In the genomic region with DNA sequence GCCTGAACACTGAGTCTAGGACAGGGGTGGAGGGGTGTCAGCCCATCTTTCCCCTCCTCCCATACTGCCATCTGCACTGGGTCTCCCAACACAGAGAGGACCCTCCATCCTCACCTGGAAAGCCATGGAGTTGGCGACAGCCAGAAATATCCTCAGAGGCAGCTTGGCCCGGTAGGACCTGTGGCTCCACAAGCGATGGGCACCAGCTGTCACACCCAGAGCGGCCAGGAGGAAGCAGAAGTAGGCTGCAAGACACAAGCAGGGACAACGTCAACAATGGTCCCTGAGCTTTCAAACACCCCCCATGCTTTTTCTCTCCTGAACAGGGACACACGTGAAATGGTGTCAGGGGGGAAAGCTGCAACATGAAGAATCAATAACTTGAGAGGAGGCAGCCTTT, we compare ENCODE assay signal across 21 cellular contexts.
"Had no signal": no experiment of that assay in that cellular context is flagged by ENCODE, and none has a peak within 500 bp of the region (broad histone marks: within the 10 kb centered on the region; RNA-seq: fewer than 3 reads in every experiment).

No MANE protein-coding gene starts in this region.

- H3K4me3 ChIP-seq: hepatocyte, left ventricle myocardium inferior, lower lobe of right lung, psoas muscle, sigmoid colon, skin epidermis, stomach, thyroid gland had no signal

- H2AFZ ChIP-seq: hepatocyte, parathyroid adenoma had no signal

- H3K36me3 ChIP-seq: left ventricle myocardium inferior, lower lobe of right lung, thyroid gland had no signal

- H3K9ac ChIP-seq: parathyroid adenoma had no signal

- H3K27me3 ChIP-seq: foreskin keratinocyte, hepatocyte, sigmoid colon, stomach, thyroid gland had no signal

- FAIRE-seq: colon, endothelial cell of umbilical vein, kidney, urothelium cell line had no signal

- H3K9me3 ChIP-seq: left ventricle myocardium inferior, lower lobe of right lung, psoas muscle, sigmoid colon, stomach, thyroid gland had no signal

- H3K27ac ChIP-seq: foreskin keratinocyte, hepatocyte, left ventricle myocardium inferior, lower lobe of right lung, parathyroid adenoma, psoas muscle, sigmoid colon, skin epidermis, stomach had no signal

- H3K79me2 ChIP-seq: hepatocyte, parathyroid adenoma had no signal

- H3K4me2 ChIP-seq: hepatocyte had no signal

- H3K4me1 ChIP-seq: foreskin keratinocyte, lower lobe of right lung, psoas muscle had no signal

- ATAC-seq: foreskin keratinocyte, left cardiac atrium, lower lobe of right lung, psoas muscle had no signal

- DNase-seq: erythroblast; foreskin keratinocyte; head of caudate nucleus; kidney; left cardiac atrium; left ventricle myocardium inferior; lower lobe of right lung; naive B cell; psoas muscle; retina; sigmoid colon; stimulated activated CD4-positive, alpha-beta T cell treated with anti-CD3 and anti-CD28 coated beads, Interleukin-12 subunit alpha, Interleukin-12 subunit beta, amount 100 ng/mL, for 4 hours; stimulated activated naive CD4-positive, alpha-beta T cell; stomach; thyroid gland had no signal
